In genomic region chr1:32321712-32322291, GRCh38 we compare ENCODE assay signal across 1 cellular context.
TF ChIP-seq lines count a peak whose summit lies in the region.

No MANE protein-coding gene starts in this region.

TF ChIP-seq in HepG2, 621 proteins besides CTCF, POLR2A, EP300 and RAD21 (continued from another document and continues in another):
- TF ChIP-seq ZNF33A (CRISPR knock-in tag; IDR thresholded peaks at IDR 0.05; ENCODE audit: borderline replicate concordance) (peak; percentile 32; the same call in 1 of the 2 replicates), KIAA2018 (CRISPR knock-in tag; IDR thresholded peaks at IDR 0.05; ENCODE audit: borderline replicate concordance) (no peak), SOX6 (IDR thresholded peaks at IDR 0.05) (no peak), SOX6 (CRISPR knock-in tag; IDR thresholded peaks at IDR 0.05) (peak; percentile 82), ZNF749 (CRISPR knock-in tag; IDR thresholded peaks at IDR 0.05; ENCODE audit: borderline replicate concordance) (no peak; the same call in 1 of the 2 replicates), ZKSCAN8 (CRISPR knock-in tag; IDR thresholded peaks at IDR 0.05; ENCODE audit: borderline replicate concordance) (0 out of 2 replicates have a peak, but pooled peaks have one; percentile 50), RFX5 (IDR thresholded peaks at IDR 0.05; ENCODE audit: low read depth, low read length) (no peak), ZNF446 (CRISPR knock-in tag; IDR thresholded peaks at IDR 0.05) (no peak), KDM3A (CRISPR knock-in tag; IDR thresholded peaks at IDR 0.05; ENCODE audit: low read depth) (0 out of 2 replicates have a peak, but pooled peaks have one; percentile 65), ZNF121 (CRISPR knock-in tag; IDR thresholded peaks at IDR 0.05) (no peak), HMGA1 (CRISPR knock-in tag; conservative IDR thresholded peaks at IDR 0.05) (no peak), ZNF704 (CRISPR knock-in tag; IDR thresholded peaks at IDR 0.05; ENCODE audit: borderline replicate concordance) (no peak), ZNF75D (CRISPR knock-in tag; IDR thresholded peaks at IDR 0.05; ENCODE audit: borderline replicate concordance) (no peak), HCFC1 (IDR thresholded peaks at IDR 0.05; ENCODE audit: low read depth, low read length) (no peak), U2AF2 (IDR thresholded peaks at IDR 0.05; ENCODE audit: low read depth, low read length) (no peak), IKZF1 (IDR thresholded peaks at IDR 0.05) (no peak), ZBTB21 (CRISPR knock-in tag; IDR thresholded peaks at IDR 0.05) (no peak), ZNF567 (CRISPR knock-in tag; IDR thresholded peaks at IDR 0.05; ENCODE audit: borderline replicate concordance) (no peak), HOXA7 (CRISPR knock-in tag; IDR thresholded peaks at IDR 0.05) (no peak), TFDP2 (CRISPR knock-in tag; IDR thresholded peaks at IDR 0.05) (peak; percentile 47; the same call in 1 of the 2 replicates), ZBTB34 (CRISPR knock-in tag; IDR thresholded peaks at IDR 0.05) (peak; percentile 38; the same call in 1 of the 2 replicates), ZNF512B (CRISPR knock-in tag; IDR thresholded peaks at IDR 0.05; ENCODE audit: borderline replicate concordance) (no peak), ISL2 (CRISPR knock-in tag; IDR thresholded peaks at IDR 0.05) (no peak), PHF5A (CRISPR knock-in tag; IDR thresholded peaks at IDR 0.05; ENCODE audit: low read depth, unreplicated experiment) (peak; percentile 23), PBX3 (CRISPR knock-in tag; IDR thresholded peaks at IDR 0.05; ENCODE audit: borderline replicate concordance) (no peak), ATRX (CRISPR knock-in tag; IDR thresholded peaks at IDR 0.05; ENCODE audit: borderline replicate concordance) (no peak), ZNF101 (CRISPR knock-in tag; IDR thresholded peaks at IDR 0.05; ENCODE audit: borderline replicate concordance, low read depth) (no peak), CREBL2 (CRISPR knock-in tag; IDR thresholded peaks at IDR 0.05; ENCODE audit: borderline replicate concordance) (no peak), ZNF615 (CRISPR knock-in tag; IDR thresholded peaks at IDR 0.05; ENCODE audit: borderline replicate concordance) (no peak; the same call in 1 of the 2 replicates), AGO1 (IDR thresholded peaks at IDR 0.05; ENCODE audit: low read depth, low read length, poor library complexity, severe bottlenecking) (no peak), ZMYM2 (CRISPR knock-in tag; IDR thresholded peaks at IDR 0.05) (peak; percentile 63), ZNF564 (CRISPR knock-in tag; IDR thresholded peaks at IDR 0.05) (no peak), ZKSCAN1 (IDR thresholded peaks at IDR 0.05; ENCODE audit: low read length) (no peak), BRCA1 (CRISPR knock-in tag; IDR thresholded peaks at IDR 0.05) (no peak), ZNF260 (CRISPR knock-in tag; IDR thresholded peaks at IDR 0.05; ENCODE audit: borderline replicate concordance, low read depth) (no peak), U2AF1 (optimal IDR thresholded peaks at IDR 0.05; ENCODE audit: low read depth, low read length) (no peak), GZF1 (CRISPR knock-in tag; IDR thresholded peaks at IDR 0.05) (no peak), ZNF335 (CRISPR knock-in tag; IDR thresholded peaks at IDR 0.05) (peak; percentile 86; the same call in 1 of the 2 replicates), CHD4 (IDR thresholded peaks at IDR 0.05; ENCODE audit: borderline replicate concordance, low read length) (no peak), ATF2 (CRISPR knock-in tag; IDR thresholded peaks at IDR 0.05) (peak; percentile 45; the same call in 1 of the 2 replicates), ARID3A (IDR thresholded peaks at IDR 0.05; ENCODE audit: low read depth, low read length) (no peak), PAWR (CRISPR knock-in tag; IDR thresholded peaks at IDR 0.05; ENCODE audit: borderline replicate concordance) (no peak), FOXA1 (IDR thresholded peaks at IDR 0.05) (peak; percentile 94), FOXA1 (CRISPR knock-in tag; IDR thresholded peaks at IDR 0.05) (peak; percentile 99), PAX8 (CRISPR knock-in tag; IDR thresholded peaks at IDR 0.05; ENCODE audit: borderline replicate concordance) (no peak), ZNF225 (CRISPR knock-in tag; IDR thresholded peaks at IDR 0.05) (no peak), ZNF644 (CRISPR knock-in tag; IDR thresholded peaks at IDR 0.05; ENCODE audit: low read depth) (0 out of 2 replicates have a peak, but pooled peaks have one; percentile 36), RFXANK (CRISPR knock-in tag; IDR thresholded peaks at IDR 0.05) (0 out of 2 replicates have a peak, but pooled peaks have one; percentile 67), ZNF17 (CRISPR knock-in tag; IDR thresholded peaks at IDR 0.05) (no peak)
